Comparison of ENCODE assay signal across 1 cellular context in genomic region chrX:56429581-56429980, GRCh38.
TF ChIP-seq lines count a peak whose summit lies in the region.

No MANE protein-coding gene starts in this region.

TF ChIP-seq in GM23338, 12 proteins besides CTCF, POLR2A, EP300 and RAD21 (continued from another document):
- no peak for TF ChIP-seq NANOG (IDR thresholded peaks at IDR 0.05; ENCODE audit: borderline replicate concordance)
- no peak for TF ChIP-seq ZNF331 (CRISPR knock-in tag; IDR thresholded peaks at IDR 0.05; ENCODE audit: low read depth)
- no peak for TF ChIP-seq ZNF114 (CRISPR knock-in tag; IDR thresholded peaks at IDR 0.05)
- no peak for TF ChIP-seq EZH2phosphoT487 (IDR thresholded peaks at IDR 0.05; ENCODE audit: unreplicated experiment)
- TF ChIP-seq STAT1 (IDR thresholded peaks at IDR 0.05; ENCODE audit: unreplicated experiment): no peak
- no peak for TF ChIP-seq CREB1 (CRISPR knock-in tag; IDR thresholded peaks at IDR 0.05; ENCODE audit: low read depth)
- TF ChIP-seq, protein P1, sequence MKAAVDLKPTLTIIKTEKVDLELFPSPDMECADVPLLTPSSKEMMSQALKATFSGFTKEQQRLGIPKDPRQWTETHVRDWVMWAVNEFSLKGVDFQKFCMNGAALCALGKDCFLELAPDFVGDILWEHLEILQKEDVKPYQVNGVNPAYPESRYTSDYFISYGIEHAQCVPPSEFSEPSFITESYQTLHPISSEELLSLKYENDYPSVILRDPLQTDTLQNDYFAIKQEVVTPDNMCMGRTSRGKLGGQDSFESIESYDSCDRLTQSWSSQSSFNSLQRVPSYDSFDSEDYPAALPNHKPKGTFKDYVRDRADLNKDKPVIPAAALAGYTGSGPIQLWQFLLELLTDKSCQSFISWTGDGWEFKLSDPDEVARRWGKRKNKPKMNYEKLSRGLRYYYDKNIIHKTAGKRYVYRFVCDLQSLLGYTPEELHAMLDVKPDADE (IDR thresholded peaks at IDR 0.05): no peak
- no peak for TF ChIP-seq POLR2AphosphoS5 (IDR thresholded peaks at IDR 0.05; ENCODE audit: low read depth)
